19 cellular contexts compared by ENCODE assay signal in the genomic region with DNA sequence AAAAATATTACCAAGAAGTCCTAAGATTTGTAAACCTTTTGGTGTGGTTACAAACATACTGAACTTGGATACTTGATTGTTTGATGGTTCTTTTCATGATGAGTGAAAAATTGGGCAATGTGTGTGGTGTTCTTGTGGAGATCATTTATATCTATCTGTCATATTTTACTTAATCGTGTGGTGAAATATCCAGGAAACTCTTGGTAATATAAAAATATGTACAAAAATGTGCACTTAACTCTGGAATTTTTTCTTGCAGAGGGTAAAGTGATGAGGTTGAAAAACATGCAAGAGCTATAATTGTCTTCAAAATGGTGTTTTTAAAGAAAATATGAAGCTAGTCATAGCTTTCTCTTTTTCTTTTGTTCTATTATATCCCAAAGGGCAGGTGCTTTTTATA. TPM values are rescaled to one million over a fixed set of nuclear protein-coding genes. Genes with fewer than 3 reads are reported as not detected.
DNase-seq lines count a peak whose midpoint lies in the region; ATAC-seq, FAIRE-seq and TF ChIP-seq lines count a peak whose summit lies in the region.
"Had no signal": no experiment of that assay in that cellular context is flagged by ENCODE, and none has a peak within 500 bp of the region (broad histone marks: within the 10 kb centered on the region; RNA-seq: fewer than 3 reads in every experiment).

No MANE protein-coding gene starts in this region.

- H3K27ac ChIP-seq in SK-N-MC (no peak overlapping the region; the same call in 1 of the 2 replicates), pancreas (no peak overlapping the region), psoas muscle (no peak overlapping the region), WERI-Rb-1 (no peak overlapping the region)

- peak; percentile 39 for FAIRE-seq in pancreas (lab: Jason Lieb, UNC)
- FAIRE-seq: H1 had no signal

- no peak for TF ChIP-seq CTCF in fibroblast of the aortic adventitia (IDR thresholded peaks at IDR 0.05; ENCODE audit: insufficient read depth, low read length)
- no peak for TF ChIP-seq CTCF in pancreas (IDR thresholded peaks at IDR 0.05)
- no peak for TF ChIP-seq CTCF in psoas muscle (IDR thresholded peaks at IDR 0.05)
- TF ChIP-seq CTCF in WERI-Rb-1 (IDR thresholded peaks at IDR 0.05; ENCODE audit: low read depth, low read length): no peak

- no peaks in the 10 kb centered on the region for H3K27me3 ChIP-seq in pancreas
- H3K27me3 ChIP-seq in psoas muscle (ENCODE audit: insufficient read depth in 3 of 3, low read length in 2 of 3): no peaks in the 10 kb centered on the region
- H3K27me3 ChIP-seq in WERI-Rb-1 (ENCODE audit: insufficient read depth, low read depth, severe bottlenecking): no peaks in the 10 kb centered on the region

- intact Hi-C loops in pancreas (cut with DNase I): no loop called here
- intact Hi-C loops in psoas muscle (cut with DNase I): loop anchor here in 1 of 2 donors (10.0 kb wide), 1 partner anchor 49 kb away; no protein-coding TSS in a partner anchor

- no peak overlapping the region for H3K9ac ChIP-seq in SK-N-MC (ENCODE audit: insufficient read length)

- ATAC-seq in pancreas (no peak), psoas muscle (no peak)
- ATAC-seq: effector memory CD8-positive, alpha-beta T cell; stimulated activated naive CD8-positive, alpha-beta T cell treated with anti-CD3 and anti-CD28 coated beads, Interleukin-15, amount 100 ng/mL, for 72 hours had no signal

- H3K36me3 ChIP-seq in SK-N-MC (ENCODE audit: insufficient read depth, low read length) (no peaks in the 10 kb centered on the region), pancreas (no peaks in the 10 kb centered on the region), psoas muscle (ENCODE audit: insufficient read depth in 1 of 2, low read depth in 1 of 2) (no peaks in the 10 kb centered on the region), WERI-Rb-1 (peaks cover 10% of the 10 kb centered on the region)

- DNase-seq in EH (ENCODE audit: low read depth): peak; percentile 20
- no peak for DNase-seq in SK-N-MC (ENCODE audit: low read depth, low spot score)
- DNase-seq in fibroblast of the aortic adventitia (ENCODE audit: low read depth): peak; percentile 40
- no peak for DNase-seq in pancreas
- no peak for DNase-seq in psoas muscle
- DNase-seq in WERI-Rb-1: no peak
- no peak for DNase-seq in activated naive CD4-positive, alpha-beta T cell treated with Interleukin-2 at 50 U/mL for 16 hours
- no peak for DNase-seq in activated T-cell treated with anti-CD3 and anti-CD28 coated beads, Interleukin-2, amount 50 U/mL, for 1 hour
- DNase-seq: activated CD4-positive, alpha-beta T cell treated with anti-CD3 and anti-CD28 coated beads, Interleukin-2, amount 50 U/mL, for 1 hour; activated naive CD8-positive, alpha-beta T cell treated with anti-CD3 and anti-CD28 coated beads, Interleukin-2, amount 10 ng/mL, durations not matched to agents 7 days and 5 days; caudate nucleus; effector memory CD8-positive, alpha-beta T cell; foreskin melanocyte; islet precursor cell; midbrain; NCI-H1694 treated with DMSO at 0.1 percent for 48 hours; NCI-H446; stimulated activated naive CD8-positive, alpha-beta T cell treated with anti-CD3 and anti-CD28 coated beads, Interleukin-15, amount 100 ng/mL, for 72 hours had no signal

- H3K4me1 ChIP-seq in pancreas: peaks cover 0 to 7% (median 6%) of the 10 kb centered on the region in 3 donors
- peaks cover 28% of the 10 kb centered on the region for H3K4me1 ChIP-seq in psoas muscle

- H3K9me3 ChIP-seq in SK-N-MC (ENCODE audit: low read depth, low read length) (no peaks in the 10 kb centered on the region), pancreas (no peaks in the 10 kb centered on the region), psoas muscle (no peaks in the 10 kb centered on the region), WERI-Rb-1 (ENCODE audit: severe bottlenecking) (no peaks in the 10 kb centered on the region)

- H3K4me3 ChIP-seq in SK-N-MC (peak overlapping the region; percentile 86; the same call in 1 of the 2 replicates), fibroblast of the aortic adventitia (ENCODE audit: low read depth, low read length) (no peak overlapping the region), pancreas (no peak overlapping the region), psoas muscle (no peak overlapping the region), WERI-Rb-1 (ENCODE audit: low read depth, low read length) (no peak overlapping the region)

- 33 to 34% methylated on average over 1 of the region's 1 CpG for WGBS in pancreas, 2 donors
- WGBS in psoas muscle, 3 donors: 54 to 75% (median 61%) methylated on average over 1 of the region's 1 CpG

RNA-seq across cellular contexts. Expression of a gene that starts 2.8 kb away (rescaled TPM):
- total RNA-seq in fibroblast of the aortic adventitia (ENCODE audit: low replicate concordance) (62.6 and 115 TPM in 2 replicates), pancreas (10 to 100 TPM; 13.6 to 24.2 (median 17.5) TPM), psoas muscle (10 to 100 TPM; 24.0 to 43.1 (median 31.1) TPM)
- polyA plus RNA-seq in pancreas (10 to 100 TPM in 1 of 2 donors, 1 to 10 TPM in 1; 9.2 to 15.8 TPM), psoas muscle (10 to 100 TPM; 13.5 to 30.5 (median 15.0) TPM)

Comparison
In these comparisons a context has a peak if more than half of its experiments do, and no peak if none do; other contexts are left out.
1. DNase-seq: peak in EH (single experiment) and fibroblast of the aortic adventitia (single experiment); none in SK-N-MC (single experiment), pancreas (0 of 6), psoas muscle (0 of 2), WERI-Rb-1 (single experiment), activated naive CD4-positive, alpha-beta T cell treated with Interleukin-2 at 50 U/mL for 16 hours (single experiment) and activated T-cell treated with anti-CD3 and anti-CD28 coated beads, Interleukin-2, amount 50 U/mL, for 1 hour (single experiment).